ENCODE assay signal across 20 cellular contexts in genomic region chr9:98135558-98135934, GRCh38. TPM values are rescaled to one million over a fixed set of nuclear protein-coding genes. Genes with fewer than 3 reads are reported as not detected.
A peak's percentile ranks its signal among the peaks of the same experiment; 100 is the strongest.
DNase-seq lines count a peak whose midpoint lies in the region; TF ChIP-seq lines count a peak whose summit lies in the region.
"Had no signal": no experiment of that assay in that cellular context is flagged by ENCODE, and none has a peak within 500 bp of the region (broad histone marks: within the 10 kb centered on the region; RNA-seq: fewer than 3 reads in every experiment).

No MANE protein-coding gene starts in this region.

- H2AFZ ChIP-seq in mammary epithelial cell (ENCODE audit: low read depth, low read length) = no peak overlapping the region

- H3K4me1 Mint-ChIP-seq in endodermal cell (peaks cover 8% of the 10 kb centered on the region), type B pancreatic cell (ENCODE audit: unreplicated experiment) (peaks cover 9% of the 10 kb centered on the region)

- H3K9me3 Mint-ChIP-seq in endodermal cell = no peaks in the 10 kb centered on the region
- no peaks in the 10 kb centered on the region for H3K9me3 Mint-ChIP-seq in type B pancreatic cell
- H3K9me3 Mint-ChIP-seq: CD14-positive monocyte had no signal

- H3K36me3 ChIP-seq in breast epithelium (no peaks in the 10 kb centered on the region), mammary epithelial cell (ENCODE audit: insufficient read depth, low read length) (no peaks in the 10 kb centered on the region), endodermal cell (ENCODE audit: control insufficient read depth, insufficient read depth, low read length) (peaks cover 11% of the 10 kb centered on the region)

- H4K20me1 ChIP-seq in mammary epithelial cell (ENCODE audit: insufficient read depth, low read length) = no peaks in the 10 kb centered on the region

- no peak for TF ChIP-seq POLR2A in breast epithelium (IDR thresholded peaks at IDR 0.05)

- H3K9me3 ChIP-seq in breast epithelium = no peaks in the 10 kb centered on the region
- no peaks in the 10 kb centered on the region for H3K9me3 ChIP-seq in mammary epithelial cell (replicated peaks; ENCODE audit: insufficient read depth, low read length)
- H3K9me3 ChIP-seq in endodermal cell (ENCODE audit: control insufficient read depth, low read length) = no peaks in the 10 kb centered on the region

- H3K36me3 Mint-ChIP-seq in endodermal cell (ENCODE audit: low read depth) = peaks cover 35% of the 10 kb centered on the region
- H3K36me3 Mint-ChIP-seq in type B pancreatic cell = no peaks in the 10 kb centered on the region

- TF ChIP-seq CTCF in breast epithelium (IDR thresholded peaks at IDR 0.05) = no peak
- TF ChIP-seq CTCF in mammary epithelial cell (conservative IDR thresholded peaks at IDR 0.05 in 1 of 2, IDR thresholded peaks at IDR 0.05 in 1 of 2; ENCODE audit: extremely low read depth in 1 of 2, insufficient read depth in 1 of 2, low read depth in 1 of 2, low read length in 2 of 2) = no peak
- no peak for TF ChIP-seq CTCF in endodermal cell (conservative IDR thresholded peaks at IDR 0.05)
- no peak for TF ChIP-seq CTCF in type B pancreatic cell (conservative IDR thresholded peaks at IDR 0.05)

- no peak overlapping the region for H3K9ac ChIP-seq in mammary epithelial cell (ENCODE audit: insufficient read depth, low read length)
- no peak overlapping the region for H3K9ac ChIP-seq in endodermal cell (ENCODE audit: extremely low read depth, low read length, poor library complexity, severe bottlenecking)
- H3K9ac ChIP-seq: KMS-11 had no signal

- in situ Hi-C loops in mammary epithelial cell (cut with MboI; ENCODE audit: low sequenced_read_pairs in 2 of 2) = no loop called here

- H3K27ac Mint-ChIP-seq in endodermal cell (no peak overlapping the region), type B pancreatic cell (peak overlapping the region; percentile 62)

- intact Hi-C loops in breast epithelium (cut with DNase I; ENCODE audit: low total_unique reads) = no loop called here
- intact Hi-C loops in mammary epithelial cell (cut with micrococcal nuclease) = no loop called here
- intact Hi-C loops in cardiac septum (cut with DNase I) = no loop called here

- CTCF ChIA-PET in mammary epithelial cell (lab: Charles Lee; ENCODE audit: low non-redundant PET) = no interaction called here

- DNase-seq in DMS53 (lab: John Stamatoyannopoulos, UW) (peak; percentile 17), DMS53 treated with DMSO at 0.1 percent for 48 hours (lab: John Stamatoyannopoulos, UW; ENCODE audit: unreplicated experiment) (no peak), breast epithelium (ENCODE audit: low spot score in 2 of 2) (no peak), mammary epithelial cell (no peak), endodermal cell (peak; percentile 13), type B pancreatic cell (ENCODE audit: extremely low spot score, unreplicated experiment) (no peak), cardiac septum (ENCODE audit: low spot score) (no peak)
- no peak for DNase-seq in activated CD4-positive, CD25-positive, alpha-beta regulatory T cell (lab: John Stamatoyannopoulos, UW)
- DNase-seq: 8988T, AML-193, COR-L47, GDM1, MV-4-11, NCI-H1105 treated with DMSO at 0.1 percent for 48 hours, NCI-H2081 treated with DMSO at 0.1 percent for 48 hours, NCI-H446, NCI-H526, OCI-M1 had no signal

- no TSS peak for BruUV-seq in mammary epithelial cell (replicated peaks; lab: Mats Ljungman, UMichigan)

- H3K4me3 Mint-ChIP-seq in endodermal cell (no peak overlapping the region), type B pancreatic cell (no peak overlapping the region)
- H3K4me3 Mint-ChIP-seq: CD14-positive monocyte had no signal

- WGBS in mammary epithelial cell (ENCODE audit: low coverage, missing lambda C conversion rate) = 87% methylated on average over 4 of the region's 4 CpGs
- WGBS in endodermal cell (ENCODE audit: insufficient coverage in 1 of 2, insufficient read length in 1 of 2), 2 experiments = 89 to 90% methylated on average over 3 to 4 of the region's 4 CpGs

- no peak overlapping the region for H3K4me2 ChIP-seq in mammary epithelial cell (ENCODE audit: insufficient read depth, low read depth, low read length)
- H3K4me2 ChIP-seq: KMS-11 had no signal

- dilution Hi-C loops in mammary epithelial cell (cut with HindIII; ENCODE audit: low sequenced_read_pairs) = no loop called here

- H3K27me3 Mint-ChIP-seq in endodermal cell (ENCODE audit: insufficient read depth) = no peaks in the 10 kb centered on the region
- H3K27me3 Mint-ChIP-seq in type B pancreatic cell = no peaks in the 10 kb centered on the region

- H3K27me3 ChIP-seq in breast epithelium (no peaks in the 10 kb centered on the region), mammary epithelial cell (ENCODE audit: insufficient read depth, low read length) (no peaks in the 10 kb centered on the region), endodermal cell (ENCODE audit: control insufficient read depth, insufficient read depth, low read length, poor library complexity, severe bottlenecking) (no peaks in the 10 kb centered on the region)

- H3K4me1 ChIP-seq in breast epithelium (no peaks in the 10 kb centered on the region), mammary epithelial cell (ENCODE audit: insufficient read depth, low read length) (no peaks in the 10 kb centered on the region), endodermal cell (ENCODE audit: control insufficient read depth, insufficient read depth, low read length) (peaks cover 10% of the 10 kb centered on the region)

- H3K4me3 ChIP-seq in breast epithelium (no peak overlapping the region), mammary epithelial cell (replicated peaks in 1 of 3; ENCODE audit: insufficient read depth in 1 of 3, low read depth in 2 of 3, low read length in 3 of 3) (no peak overlapping the region), endodermal cell (ENCODE audit: low read length) (no peak overlapping the region)

- H3K79me2 ChIP-seq in mammary epithelial cell (ENCODE audit: insufficient read depth, low read length) = no peaks in the 10 kb centered on the region

- H3K27ac ChIP-seq in breast epithelium (peak overlapping the region; percentile 76 to 81), mammary epithelial cell (ENCODE audit: insufficient read depth, low read depth, low read length) (no peak overlapping the region), endodermal cell (ENCODE audit: low read depth, low read length) (no peak overlapping the region)
- H3K27ac ChIP-seq: KMS-11 had no signal

RNA-seq across cellular contexts. Expression of gene TRIM14, which starts 16.5 kb away (rescaled TPM):
- total RNA-seq in breast epithelium (10 to 100 TPM in 2 of 3 donors, 1 to 10 TPM in 1; 8.8 to 14.9 (median 14.6) TPM), mammary epithelial cell (10 to 100 TPM; 11.3 to 17.6 TPM), endodermal cell (1 to 10 TPM; 3.1 to 5.1 TPM), type B pancreatic cell (ENCODE audit: low replicate concordance) (9.9 and 18.8 TPM in 2 replicates), cardiac septum (1.8 TPM)
- polyA plus RNA-seq in mammary epithelial cell = 14.6 TPM
- polyA minus RNA-seq in mammary epithelial cell = 38.8 TPM
- 3.0 TPM for polyA plus RNA-seq in endodermal cell (2013, experiment 1 of 2)
- 1.8 TPM for polyA plus RNA-seq in endodermal cell (2013, experiment 2 of 2)

RNA-seq across cellular contexts. Expression of gene CORO2A, which starts 56.9 kb away (rescaled TPM):
- total RNA-seq in breast epithelium (1 to 10 TPM; 1.4 to 7.2 (median 7.2) TPM), mammary epithelial cell (10 to 100 TPM in 1 of 2 donors, 1 to 10 TPM in 1; 9.7 to 19.7 TPM), endodermal cell (10 to 100 TPM; 21.0 to 22.8 TPM), type B pancreatic cell (ENCODE audit: low replicate concordance) (9.9 and 28.5 TPM in 2 replicates), cardiac septum (0.19 TPM)
- 17.4 TPM for polyA plus RNA-seq in mammary epithelial cell
- polyA minus RNA-seq in mammary epithelial cell = 18.8 TPM
- polyA plus RNA-seq in endodermal cell (2013, experiment 1 of 2) = 10.1 TPM
- polyA plus RNA-seq in endodermal cell (2013, experiment 2 of 2) = 10.4 TPM

Comparison
In these comparisons a context has a peak if more than half of its experiments do, and no peak if none do; other contexts are left out.
1. DNase-seq: peak in DMS53 (single experiment) and endodermal cell (single experiment); none in DMS53 treated with DMSO at 0.1 percent for 48 hours (single experiment), breast epithelium (0 of 2), mammary epithelial cell (single experiment), type B pancreatic cell (single experiment), activated CD4-positive, CD25-positive, alpha-beta regulatory T cell (0 of 4) and cardiac septum (single experiment).
2. H3K27ac ChIP-seq: peak in breast epithelium (2 of 2); none in mammary epithelial cell (single experiment) and endodermal cell (single experiment).